1 cellular context compared by ENCODE assay signal in the genomic region with DNA sequence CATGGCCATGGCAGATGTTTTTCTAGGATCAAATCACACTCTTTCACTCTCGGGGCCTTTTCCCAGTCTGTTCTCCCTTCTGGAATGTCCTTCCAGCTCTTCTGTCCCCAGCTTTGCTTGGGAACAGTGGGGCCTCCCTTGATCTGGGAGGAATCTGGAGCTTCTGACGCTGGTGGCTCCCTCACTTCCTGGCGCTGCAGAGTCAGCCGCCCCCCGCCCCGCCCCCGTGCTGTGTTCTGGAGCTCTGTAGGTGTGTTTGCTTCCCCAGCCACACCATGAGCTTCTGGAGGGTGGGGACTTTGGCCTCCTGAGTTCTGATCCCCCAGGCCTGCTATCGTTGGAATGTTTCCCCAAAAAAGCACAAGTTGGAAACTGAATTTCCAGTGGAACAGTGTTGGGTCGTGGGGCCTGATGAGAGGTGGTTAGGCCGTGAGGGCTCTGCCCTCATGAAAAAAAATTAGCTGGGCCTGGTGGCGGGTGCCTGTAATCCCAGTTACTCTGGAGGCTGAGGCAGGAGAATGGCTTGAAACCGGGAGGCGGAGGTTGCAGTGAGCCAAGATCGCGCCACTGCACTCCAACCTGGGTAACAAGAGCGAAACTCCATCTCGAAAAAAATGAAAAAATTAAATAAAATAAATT.
A peak's percentile ranks its signal among the peaks of the same experiment; 100 is the strongest.
TF ChIP-seq lines count a peak whose summit lies in the region.

No MANE protein-coding gene starts in this region.

TF ChIP-seq in HepG2, 621 proteins besides CTCF, POLR2A, EP300 and RAD21 (continued from another document and continues in another):
- TF ChIP-seq, protein P1, sequence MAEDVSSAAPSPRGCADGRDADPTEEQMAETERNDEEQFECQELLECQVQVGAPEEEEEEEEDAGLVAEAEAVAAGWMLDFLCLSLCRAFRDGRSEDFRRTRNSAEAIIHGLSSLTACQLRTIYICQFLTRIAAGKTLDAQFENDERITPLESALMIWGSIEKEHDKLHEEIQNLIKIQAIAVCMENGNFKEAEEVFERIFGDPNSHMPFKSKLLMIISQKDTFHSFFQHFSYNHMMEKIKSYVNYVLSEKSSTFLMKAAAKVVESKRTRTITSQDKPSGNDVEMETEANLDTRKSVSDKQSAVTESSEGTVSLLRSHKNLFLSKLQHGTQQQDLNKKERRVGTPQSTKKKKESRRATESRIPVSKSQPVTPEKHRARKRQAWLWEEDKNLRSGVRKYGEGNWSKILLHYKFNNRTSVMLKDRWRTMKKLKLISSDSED (CRISPR knock-in tag; IDR thresholded peaks at IDR 0.05), result no peak
- TF ChIP-seq, protein P2, sequence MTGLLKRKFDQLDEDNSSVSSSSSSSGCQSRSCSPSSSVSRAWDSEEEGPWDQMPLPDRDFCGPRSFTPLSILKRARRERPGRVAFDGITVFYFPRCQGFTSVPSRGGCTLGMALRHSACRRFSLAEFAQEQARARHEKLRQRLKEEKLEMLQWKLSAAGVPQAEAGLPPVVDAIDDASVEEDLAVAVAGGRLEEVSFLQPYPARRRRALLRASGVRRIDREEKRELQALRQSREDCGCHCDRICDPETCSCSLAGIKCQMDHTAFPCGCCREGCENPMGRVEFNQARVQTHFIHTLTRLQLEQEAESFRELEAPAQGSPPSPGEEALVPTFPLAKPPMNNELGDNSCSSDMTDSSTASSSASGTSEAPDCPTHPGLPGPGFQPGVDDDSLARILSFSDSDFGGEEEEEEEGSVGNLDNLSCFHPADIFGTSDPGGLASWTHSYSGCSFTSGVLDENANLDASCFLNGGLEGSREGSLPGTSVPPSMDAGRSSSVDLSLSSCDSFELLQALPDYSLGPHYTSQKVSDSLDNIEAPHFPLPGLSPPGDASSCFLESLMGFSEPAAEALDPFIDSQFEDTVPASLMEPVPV (CRISPR knock-in tag; IDR thresholded peaks at IDR 0.05), result 0 out of 2 replicates have a peak, but pooled peaks have one; percentile 37
- TF ChIP-seq CREM (IDR thresholded peaks at IDR 0.05) (peak; percentile 64), CREM (CRISPR knock-in tag; IDR thresholded peaks at IDR 0.05) (no peak), PHF21A (CRISPR knock-in tag; IDR thresholded peaks at IDR 0.05) (peak; percentile 79; the same call in 1 of the 2 replicates), NFATC3 (CRISPR knock-in tag; IDR thresholded peaks at IDR 0.05) (no peak), ZNF17 (CRISPR knock-in tag; IDR thresholded peaks at IDR 0.05) (0 out of 2 replicates have a peak, but pooled peaks have one; percentile 50), GTF3A (CRISPR knock-in tag; conservative IDR thresholded peaks at IDR 0.05) (no peak), ZNF879 (CRISPR knock-in tag; IDR thresholded peaks at IDR 0.05) (no peak), U2AF2 (IDR thresholded peaks at IDR 0.05; ENCODE audit: low read depth, low read length) (no peak), MEIS1 (CRISPR knock-in tag; IDR thresholded peaks at IDR 0.05; ENCODE audit: borderline replicate concordance) (no peak), PAF1 (CRISPR knock-in tag; IDR thresholded peaks at IDR 0.05) (no peak), DPF2 (CRISPR knock-in tag; IDR thresholded peaks at IDR 0.05; ENCODE audit: borderline replicate concordance, low read depth) (no peak), HOXA3 (CRISPR knock-in tag; IDR thresholded peaks at IDR 0.05) (peak; percentile 61), ZNF670 (CRISPR knock-in tag; IDR thresholded peaks at IDR 0.05; ENCODE audit: borderline replicate concordance) (no peak), ZNF451 (CRISPR knock-in tag; IDR thresholded peaks at IDR 0.05) (no peak), ZNF550 (CRISPR knock-in tag; IDR thresholded peaks at IDR 0.05; ENCODE audit: borderline replicate concordance) (no peak), ELF1 (CRISPR knock-in tag; IDR thresholded peaks at IDR 0.05) (peak; percentile 75), TARDBP (CRISPR knock-in tag; IDR thresholded peaks at IDR 0.05) (peak; percentile 70), NCOR1 (IDR thresholded peaks at IDR 0.05; ENCODE audit: borderline replicate concordance, low read length) (no peak), TSC22D2 (CRISPR knock-in tag; IDR thresholded peaks at IDR 0.05; ENCODE audit: borderline replicate concordance) (no peak), ZNF782 (CRISPR knock-in tag; IDR thresholded peaks at IDR 0.05; ENCODE audit: borderline replicate concordance) (no peak; the same call in 1 of the 2 replicates)
- TF ChIP-seq, protein P3, sequence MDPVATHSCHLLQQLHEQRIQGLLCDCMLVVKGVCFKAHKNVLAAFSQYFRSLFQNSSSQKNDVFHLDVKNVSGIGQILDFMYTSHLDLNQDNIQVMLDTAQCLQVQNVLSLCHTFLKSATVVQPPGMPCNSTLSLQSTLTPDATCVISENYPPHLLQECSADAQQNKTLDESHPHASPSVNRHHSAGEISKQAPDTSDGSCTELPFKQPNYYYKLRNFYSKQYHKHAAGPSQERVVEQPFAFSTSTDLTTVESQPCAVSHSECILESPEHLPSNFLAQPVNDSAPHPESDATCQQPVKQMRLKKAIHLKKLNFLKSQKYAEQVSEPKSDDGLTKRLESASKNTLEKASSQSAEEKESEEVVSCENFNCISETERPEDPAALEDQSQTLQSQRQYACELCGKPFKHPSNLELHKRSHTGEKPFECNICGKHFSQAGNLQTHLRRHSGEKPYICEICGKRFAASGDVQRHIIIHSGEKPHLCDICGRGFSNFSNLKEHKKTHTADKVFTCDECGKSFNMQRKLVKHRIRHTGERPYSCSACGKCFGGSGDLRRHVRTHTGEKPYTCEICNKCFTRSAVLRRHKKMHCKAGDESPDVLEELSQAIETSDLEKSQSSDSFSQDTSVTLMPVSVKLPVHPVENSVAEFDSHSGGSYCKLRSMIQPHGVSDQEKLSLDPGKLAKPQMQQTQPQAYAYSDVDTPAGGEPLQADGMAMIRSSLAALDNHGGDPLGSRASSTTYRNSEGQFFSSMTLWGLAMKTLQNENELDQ (CRISPR knock-in tag; IDR thresholded peaks at IDR 0.05; ENCODE audit: borderline replicate concordance), result no peak
- TF ChIP-seq, protein P4, sequence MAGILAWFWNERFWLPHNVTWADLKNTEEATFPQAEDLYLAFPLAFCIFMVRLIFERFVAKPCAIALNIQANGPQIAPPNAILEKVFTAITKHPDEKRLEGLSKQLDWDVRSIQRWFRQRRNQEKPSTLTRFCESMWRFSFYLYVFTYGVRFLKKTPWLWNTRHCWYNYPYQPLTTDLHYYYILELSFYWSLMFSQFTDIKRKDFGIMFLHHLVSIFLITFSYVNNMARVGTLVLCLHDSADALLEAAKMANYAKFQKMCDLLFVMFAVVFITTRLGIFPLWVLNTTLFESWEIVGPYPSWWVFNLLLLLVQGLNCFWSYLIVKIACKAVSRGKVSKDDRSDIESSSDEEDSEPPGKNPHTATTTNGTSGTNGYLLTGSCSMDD (CRISPR knock-in tag; IDR thresholded peaks at IDR 0.05), result no peak
- TF ChIP-seq, protein P5, sequence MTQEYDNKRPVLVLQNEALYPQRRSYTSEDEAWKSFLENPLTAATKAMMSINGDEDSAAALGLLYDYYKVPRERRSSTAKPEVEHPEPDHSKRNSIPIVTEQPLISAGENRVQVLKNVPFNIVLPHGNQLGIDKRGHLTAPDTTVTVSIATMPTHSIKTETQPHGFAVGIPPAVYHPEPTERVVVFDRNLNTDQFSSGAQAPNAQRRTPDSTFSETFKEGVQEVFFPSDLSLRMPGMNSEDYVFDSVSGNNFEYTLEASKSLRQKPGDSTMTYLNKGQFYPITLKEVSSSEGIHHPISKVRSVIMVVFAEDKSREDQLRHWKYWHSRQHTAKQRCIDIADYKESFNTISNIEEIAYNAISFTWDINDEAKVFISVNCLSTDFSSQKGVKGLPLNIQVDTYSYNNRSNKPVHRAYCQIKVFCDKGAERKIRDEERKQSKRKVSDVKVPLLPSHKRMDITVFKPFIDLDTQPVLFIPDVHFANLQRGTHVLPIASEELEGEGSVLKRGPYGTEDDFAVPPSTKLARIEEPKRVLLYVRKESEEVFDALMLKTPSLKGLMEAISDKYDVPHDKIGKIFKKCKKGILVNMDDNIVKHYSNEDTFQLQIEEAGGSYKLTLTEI (CRISPR knock-in tag; conservative IDR thresholded peaks at IDR 0.05), result no peak
- TF ChIP-seq, protein P6, sequence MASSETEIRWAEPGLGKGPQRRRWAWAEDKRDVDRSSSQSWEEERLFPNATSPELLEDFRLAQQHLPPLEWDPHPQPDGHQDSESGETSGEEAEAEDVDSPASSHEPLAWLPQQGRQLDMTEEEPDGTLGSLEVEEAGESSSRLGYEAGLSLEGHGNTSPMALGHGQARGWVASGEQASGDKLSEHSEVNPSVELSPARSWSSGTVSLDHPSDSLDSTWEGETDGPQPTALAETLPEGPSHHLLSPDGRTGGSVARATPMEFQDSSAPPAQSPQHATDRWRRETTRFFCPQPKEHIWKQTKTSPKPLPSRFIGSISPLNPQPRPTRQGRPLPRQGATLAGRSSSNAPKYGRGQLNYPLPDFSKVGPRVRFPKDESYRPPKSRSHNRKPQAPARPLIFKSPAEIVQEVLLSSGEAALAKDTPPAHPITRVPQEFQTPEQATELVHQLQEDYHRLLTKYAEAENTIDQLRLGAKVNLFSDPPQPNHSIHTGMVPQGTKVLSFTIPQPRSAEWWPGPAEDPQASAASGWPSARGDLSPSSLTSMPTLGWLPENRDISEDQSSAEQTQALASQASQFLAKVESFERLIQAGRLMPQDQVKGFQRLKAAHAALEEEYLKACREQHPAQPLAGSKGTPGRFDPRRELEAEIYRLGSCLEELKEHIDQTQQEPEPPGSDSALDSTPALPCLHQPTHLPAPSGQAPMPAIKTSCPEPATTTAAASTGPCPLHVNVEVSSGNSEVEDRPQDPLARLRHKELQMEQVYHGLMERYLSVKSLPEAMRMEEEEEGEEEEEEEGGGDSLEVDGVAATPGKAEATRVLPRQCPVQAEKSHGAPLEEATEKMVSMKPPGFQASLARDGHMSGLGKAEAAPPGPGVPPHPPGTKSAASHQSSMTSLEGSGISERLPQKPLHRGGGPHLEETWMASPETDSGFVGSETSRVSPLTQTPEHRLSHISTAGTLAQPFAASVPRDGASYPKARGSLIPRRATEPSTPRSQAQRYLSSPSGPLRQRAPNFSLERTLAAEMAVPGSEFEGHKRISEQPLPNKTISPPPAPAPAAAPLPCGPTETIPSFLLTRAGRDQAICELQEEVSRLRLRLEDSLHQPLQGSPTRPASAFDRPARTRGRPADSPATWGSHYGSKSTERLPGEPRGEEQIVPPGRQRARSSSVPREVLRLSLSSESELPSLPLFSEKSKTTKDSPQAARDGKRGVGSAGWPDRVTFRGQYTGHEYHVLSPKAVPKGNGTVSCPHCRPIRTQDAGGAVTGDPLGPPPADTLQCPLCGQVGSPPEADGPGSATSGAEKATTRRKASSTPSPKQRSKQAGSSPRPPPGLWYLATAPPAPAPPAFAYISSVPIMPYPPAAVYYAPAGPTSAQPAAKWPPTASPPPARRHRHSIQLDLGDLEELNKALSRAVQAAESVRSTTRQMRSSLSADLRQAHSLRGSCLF (CRISPR knock-in tag; IDR thresholded peaks at IDR 0.05; ENCODE audit: borderline replicate concordance), result no peak
- TF ChIP-seq, protein P7, sequence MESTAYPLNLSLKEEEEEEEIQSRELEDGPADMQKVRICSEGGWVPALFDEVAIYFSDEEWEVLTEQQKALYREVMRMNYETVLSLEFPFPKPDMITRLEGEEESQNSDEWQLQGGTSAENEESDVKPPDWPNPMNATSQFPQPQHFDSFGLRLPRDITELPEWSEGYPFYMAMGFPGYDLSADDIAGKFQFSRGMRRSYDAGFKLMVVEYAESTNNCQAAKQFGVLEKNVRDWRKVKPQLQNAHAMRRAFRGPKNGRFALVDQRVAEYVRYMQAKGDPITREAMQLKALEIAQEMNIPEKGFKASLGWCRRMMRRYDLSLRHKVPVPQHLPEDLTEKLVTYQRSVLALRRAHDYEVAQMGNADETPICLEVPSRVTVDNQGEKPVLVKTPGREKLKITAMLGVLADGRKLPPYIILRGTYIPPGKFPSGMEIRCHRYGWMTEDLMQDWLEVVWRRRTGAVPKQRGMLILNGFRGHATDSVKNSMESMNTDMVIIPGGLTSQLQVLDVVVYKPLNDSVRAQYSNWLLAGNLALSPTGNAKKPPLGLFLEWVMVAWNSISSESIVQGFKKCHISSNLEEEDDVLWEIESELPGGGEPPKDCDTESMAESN (CRISPR knock-in tag; conservative IDR thresholded peaks at IDR 0.05), result no peak
- TF ChIP-seq, protein P8, sequence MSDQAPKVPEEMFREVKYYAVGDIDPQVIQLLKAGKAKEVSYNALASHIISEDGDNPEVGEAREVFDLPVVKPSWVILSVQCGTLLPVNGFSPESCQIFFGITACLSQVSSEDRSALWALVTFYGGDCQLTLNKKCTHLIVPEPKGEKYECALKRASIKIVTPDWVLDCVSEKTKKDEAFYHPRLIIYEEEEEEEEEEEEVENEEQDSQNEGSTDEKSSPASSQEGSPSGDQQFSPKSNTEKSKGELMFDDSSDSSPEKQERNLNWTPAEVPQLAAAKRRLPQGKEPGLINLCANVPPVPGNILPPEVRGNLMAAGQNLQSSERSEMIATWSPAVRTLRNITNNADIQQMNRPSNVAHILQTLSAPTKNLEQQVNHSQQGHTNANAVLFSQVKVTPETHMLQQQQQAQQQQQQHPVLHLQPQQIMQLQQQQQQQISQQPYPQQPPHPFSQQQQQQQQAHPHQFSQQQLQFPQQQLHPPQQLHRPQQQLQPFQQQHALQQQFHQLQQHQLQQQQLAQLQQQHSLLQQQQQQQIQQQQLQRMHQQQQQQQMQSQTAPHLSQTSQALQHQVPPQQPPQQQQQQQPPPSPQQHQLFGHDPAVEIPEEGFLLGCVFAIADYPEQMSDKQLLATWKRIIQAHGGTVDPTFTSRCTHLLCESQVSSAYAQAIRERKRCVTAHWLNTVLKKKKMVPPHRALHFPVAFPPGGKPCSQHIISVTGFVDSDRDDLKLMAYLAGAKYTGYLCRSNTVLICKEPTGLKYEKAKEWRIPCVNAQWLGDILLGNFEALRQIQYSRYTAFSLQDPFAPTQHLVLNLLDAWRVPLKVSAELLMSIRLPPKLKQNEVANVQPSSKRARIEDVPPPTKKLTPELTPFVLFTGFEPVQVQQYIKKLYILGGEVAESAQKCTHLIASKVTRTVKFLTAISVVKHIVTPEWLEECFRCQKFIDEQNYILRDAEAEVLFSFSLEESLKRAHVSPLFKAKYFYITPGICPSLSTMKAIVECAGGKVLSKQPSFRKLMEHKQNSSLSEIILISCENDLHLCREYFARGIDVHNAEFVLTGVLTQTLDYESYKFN (CRISPR knock-in tag; conservative IDR thresholded peaks at IDR 0.05), result peak; percentile 78
- TF ChIP-seq, protein P9, sequence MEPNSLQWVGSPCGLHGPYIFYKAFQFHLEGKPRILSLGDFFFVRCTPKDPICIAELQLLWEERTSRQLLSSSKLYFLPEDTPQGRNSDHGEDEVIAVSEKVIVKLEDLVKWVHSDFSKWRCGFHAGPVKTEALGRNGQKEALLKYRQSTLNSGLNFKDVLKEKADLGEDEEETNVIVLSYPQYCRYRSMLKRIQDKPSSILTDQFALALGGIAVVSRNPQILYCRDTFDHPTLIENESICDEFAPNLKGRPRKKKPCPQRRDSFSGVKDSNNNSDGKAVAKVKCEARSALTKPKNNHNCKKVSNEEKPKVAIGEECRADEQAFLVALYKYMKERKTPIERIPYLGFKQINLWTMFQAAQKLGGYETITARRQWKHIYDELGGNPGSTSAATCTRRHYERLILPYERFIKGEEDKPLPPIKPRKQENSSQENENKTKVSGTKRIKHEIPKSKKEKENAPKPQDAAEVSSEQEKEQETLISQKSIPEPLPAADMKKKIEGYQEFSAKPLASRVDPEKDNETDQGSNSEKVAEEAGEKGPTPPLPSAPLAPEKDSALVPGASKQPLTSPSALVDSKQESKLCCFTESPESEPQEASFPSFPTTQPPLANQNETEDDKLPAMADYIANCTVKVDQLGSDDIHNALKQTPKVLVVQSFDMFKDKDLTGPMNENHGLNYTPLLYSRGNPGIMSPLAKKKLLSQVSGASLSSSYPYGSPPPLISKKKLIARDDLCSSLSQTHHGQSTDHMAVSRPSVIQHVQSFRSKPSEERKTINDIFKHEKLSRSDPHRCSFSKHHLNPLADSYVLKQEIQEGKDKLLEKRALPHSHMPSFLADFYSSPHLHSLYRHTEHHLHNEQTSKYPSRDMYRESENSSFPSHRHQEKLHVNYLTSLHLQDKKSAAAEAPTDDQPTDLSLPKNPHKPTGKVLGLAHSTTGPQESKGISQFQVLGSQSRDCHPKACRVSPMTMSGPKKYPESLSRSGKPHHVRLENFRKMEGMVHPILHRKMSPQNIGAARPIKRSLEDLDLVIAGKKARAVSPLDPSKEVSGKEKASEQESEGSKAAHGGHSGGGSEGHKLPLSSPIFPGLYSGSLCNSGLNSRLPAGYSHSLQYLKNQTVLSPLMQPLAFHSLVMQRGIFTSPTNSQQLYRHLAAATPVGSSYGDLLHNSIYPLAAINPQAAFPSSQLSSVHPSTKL (CRISPR knock-in tag; IDR thresholded peaks at IDR 0.05), result peak; percentile 41
